Comparison of ENCODE assay signal across 8 cellular contexts in genomic region chr1:205632374-205633169, GRCh38. TPM values are rescaled to one million over a fixed set of nuclear protein-coding genes. Genes with fewer than 3 reads are reported as not detected.
A peak's percentile ranks its signal among the peaks of the same experiment; 100 is the strongest.
DNase-seq lines count a peak whose midpoint lies in the region; ATAC-seq and TF ChIP-seq lines count a peak whose summit lies in the region.

No MANE protein-coding gene starts in this region.

- H3K27me3 ChIP-seq in HAP-1 (ENCODE audit: low read depth), result no peaks in the 10 kb centered on the region
- no peaks in the 10 kb centered on the region for H3K27me3 ChIP-seq in skeletal muscle tissue (ENCODE audit: control insufficient read depth in 3 of 3, insufficient read depth in 3 of 3, low read length in 3 of 3)

- H3K36me3 ChIP-seq in HAP-1 (replicated peaks) (no peaks in the 10 kb centered on the region), skeletal muscle tissue (ENCODE audit: control insufficient read depth in 3 of 3, insufficient read depth in 3 of 3, low read length in 3 of 3) (no peaks in the 10 kb centered on the region)

- no peak for ATAC-seq in GM21526 (IDR thresholded peaks at IDR 0.05; ENCODE audit: low FRiP score, unreplicated experiment)
- no peak for ATAC-seq in GM21381 (IDR thresholded peaks at IDR 0.05; ENCODE audit: unreplicated experiment)

- H3K9me3 ChIP-seq in HAP-1 (no peaks in the 10 kb centered on the region), skeletal muscle tissue (ENCODE audit: control insufficient read depth in 3 of 3, low read length in 3 of 3) (no peaks in the 10 kb centered on the region)

- peaks cover 6% of the 10 kb centered on the region for H3K27me3 Mint-ChIP-seq in glutamatergic neuron (ENCODE audit: unreplicated experiment)

- peaks cover 6% of the 10 kb centered on the region for H3K9me3 Mint-ChIP-seq in glutamatergic neuron (ENCODE audit: unreplicated experiment)

- peak overlapping the region; percentile 91 for H3K4me3 Mint-ChIP-seq in glutamatergic neuron (ENCODE audit: unreplicated experiment)

- in situ Hi-C loops in HAP-1 (cut with MboI; ENCODE audit: low sequenced_read_pairs), result no loop called here

- DNase-seq in HAP-1 (ENCODE audit: low spot score in 2 of 2), result no peak
- no peak for DNase-seq in glutamatergic neuron
- DNase-seq in hepatic stellate cell (ENCODE audit: low spot score), result no peak
- no peak for DNase-seq in NCI-H1092 treated with DMSO at 0.1 percent for 48 hours (lab: John Stamatoyannopoulos, UW)

- peak overlapping the region; percentile 93 to 95 (median 94) for H3K9ac ChIP-seq in skeletal muscle tissue (ENCODE audit: low read depth in 1 of 3, low read length in 3 of 3)

- peak overlapping the region; percentile 59 for H3K4me3 ChIP-seq in HAP-1
- H3K4me3 ChIP-seq in skeletal muscle tissue (ENCODE audit: low read length in 3 of 3), result peak overlapping the region; percentile 86 to 95 (median 87)

- H3K27ac ChIP-seq in VCaP (peak overlapping the region; percentile 98), skeletal muscle tissue (ENCODE audit: low read depth, low read length) (peak overlapping the region; percentile 96)

- no peak for TF ChIP-seq CTCF in VCaP (conservative IDR thresholded peaks at IDR 0.05)
- no peak for TF ChIP-seq CTCF in glutamatergic neuron (IDR thresholded peaks at IDR 0.05; ENCODE audit: partially characterized antibody, unreplicated experiment)

- H3K4me1 ChIP-seq in HAP-1 (peaks cover 7% of the 10 kb centered on the region), skeletal muscle tissue (ENCODE audit: control insufficient read depth in 3 of 3, insufficient read depth in 3 of 3, low read length in 3 of 3) (peaks cover 9 to 32% (median 26%) of the 10 kb centered on the region in 3 donors)

- H3K36me3 Mint-ChIP-seq in glutamatergic neuron (ENCODE audit: unreplicated experiment), result no peaks in the 10 kb centered on the region

- H3K4me1 Mint-ChIP-seq in glutamatergic neuron (ENCODE audit: low read depth, unreplicated experiment), result peaks cover 6% of the 10 kb centered on the region

- H3K27ac Mint-ChIP-seq in glutamatergic neuron (ENCODE audit: unreplicated experiment), result peak overlapping the region; percentile 89

RNA-seq across cellular contexts. Expression of gene ELK4, which starts 0.8 kb away (rescaled TPM):
- 20.0 TPM for total RNA-seq in glutamatergic neuron (ENCODE audit: unreplicated experiment)
- total RNA-seq in skeletal muscle tissue, result 13.6 TPM

RNA-seq across cellular contexts. Expression of gene SLC45A3, which starts 47.7 kb away (rescaled TPM):
- total RNA-seq in glutamatergic neuron (ENCODE audit: unreplicated experiment) (3.7 TPM), skeletal muscle tissue (2.1 TPM)
